ENCODE assay signal across 25 cellular contexts in genomic region chr10:132291826-132292225, GRCh38. TPM values are rescaled to one million over a fixed set of nuclear protein-coding genes. Genes with fewer than 3 reads are reported as not detected.
DNase-seq lines count a peak whose midpoint lies in the region; ATAC-seq, FAIRE-seq and TF ChIP-seq lines count a peak whose summit lies in the region.
"Had no signal": no experiment of that assay in that cellular context is flagged by ENCODE, and none has a peak within 500 bp of the region (broad histone marks: within the 10 kb centered on the region; RNA-seq: fewer than 3 reads in every experiment).

No MANE protein-coding gene starts in this region.

- no peak for ATAC-seq in lower lobe of right lung
- ATAC-seq: A549, HCT116 had no signal

- H3K4me1 Mint-ChIP-seq in CD14-positive monocyte (peaks cover 4% of the 10 kb centered on the region), chondrocyte (ENCODE audit: low read depth) (peaks cover 9% of the 10 kb centered on the region)

- H3K4me1 ChIP-seq in lower lobe of right lung (no peaks in the 10 kb centered on the region), sigmoid colon (peaks cover 0 to 17% (median 16%) of the 10 kb centered on the region in 4 donors)
- H3K4me1 ChIP-seq: A549, BE2C had no signal

- no peak for TF ChIP-seq EP300 in sigmoid colon (IDR thresholded peaks at IDR 0.05)

- 81 to 84% methylated on average over 5 of the region's 5 CpGs for WGBS in sigmoid colon, 2 donors

- intact Hi-C loops in CD14-positive monocyte (cut with micrococcal nuclease), result no loop called here
- intact Hi-C loops in lower lobe of right lung (cut with DNase I), result no loop called here
- intact Hi-C loops in sigmoid colon (cut with DNase I), result no loop called here

- H3K36me3 Mint-ChIP-seq in CD14-positive monocyte, result peaks cover 0 to 3% of the 10 kb centered on the region in 2 donors
- no peaks in the 10 kb centered on the region for H3K36me3 Mint-ChIP-seq in chondrocyte (ENCODE audit: low read depth)
- H3K36me3 Mint-ChIP-seq: CD4-positive, alpha-beta memory T cell had no signal

- H3K27ac ChIP-seq in lower lobe of right lung (no peak overlapping the region), sigmoid colon (no peak overlapping the region)
- H3K27ac ChIP-seq: A549; BLaER1 treated with 17β-estradiol and CSF1 and Interleukin-3, amounts not matched to agents 10 nM and 100 nM; GM23248 had no signal

- H3K4me3 ChIP-seq in lower lobe of right lung (no peak overlapping the region), sigmoid colon (no peak overlapping the region), H7 (ENCODE audit: insufficient read depth, low read depth, low read length) (no peak overlapping the region)
- H3K4me3 ChIP-seq: A549; BLaER1 treated with 17β-estradiol and CSF1 and Interleukin-3, amounts not matched to agents 10 nM and 100 nM; GM23248 had no signal

- H3K9me3 ChIP-seq in lower lobe of right lung, result peaks cover 7% of the 10 kb centered on the region
- H3K9me3 ChIP-seq in sigmoid colon, result peaks cover 0 to 2% (median 0%) of the 10 kb centered on the region in 4 donors
- H3K9me3 ChIP-seq: BE2C had no signal

- H3K27me3 Mint-ChIP-seq in CD14-positive monocyte (ENCODE audit: low read depth in 3 of 3) (peaks cover 2 to 16% (median 3%) of the 10 kb centered on the region in 3 donors), chondrocyte (ENCODE audit: low read depth) (no peaks in the 10 kb centered on the region)
- H3K27me3 Mint-ChIP-seq: CD4-positive, alpha-beta memory T cell had no signal

- TF ChIP-seq POLR2A in sigmoid colon (IDR thresholded peaks at IDR 0.05), result no peak
- TF ChIP-seq POLR2A in GM12892 (IDR thresholded peaks at IDR 0.05; ENCODE audit: low read depth, low read length), result no peak

- H3K9me3 Mint-ChIP-seq in CD14-positive monocyte, result peaks cover 0 to 11% (median 3%) of the 10 kb centered on the region in 7 donors
- peaks cover 15% of the 10 kb centered on the region for H3K9me3 Mint-ChIP-seq in chondrocyte (ENCODE audit: low read depth)

- H3K27ac Mint-ChIP-seq in CD14-positive monocyte (no peak overlapping the region), chondrocyte (ENCODE audit: unreplicated experiment) (no peak overlapping the region)
- H3K27ac Mint-ChIP-seq: CD4-positive, alpha-beta memory T cell; H9 had no signal

- no peak for FAIRE-seq in GM12892 (lab: Jason Lieb, UNC)
- FAIRE-seq: A549, GM12891, GM19239, H1 had no signal

- H3K27me3 ChIP-seq in lower lobe of right lung (ENCODE audit: low read depth), result no peaks in the 10 kb centered on the region
- H3K27me3 ChIP-seq in sigmoid colon, result no peaks in the 10 kb centered on the region
- no peaks in the 10 kb centered on the region for H3K27me3 ChIP-seq in H7 (ENCODE audit: control insufficient read depth, insufficient read depth, low read length)
- H3K27me3 ChIP-seq: BE2C had no signal

- no peak overlapping the region for H3K4me3 Mint-ChIP-seq in CD14-positive monocyte
- no peak overlapping the region for H3K4me3 Mint-ChIP-seq in chondrocyte (ENCODE audit: unreplicated experiment)
- H3K4me3 Mint-ChIP-seq: CD4-positive, alpha-beta memory T cell; H9 had no signal

- TF ChIP-seq CTCF in CD14-positive monocyte (IDR thresholded peaks at IDR 0.05) (no peak), chondrocyte (IDR thresholded peaks at IDR 0.05) (no peak), lower lobe of right lung (IDR thresholded peaks at IDR 0.05) (no peak), sigmoid colon (IDR thresholded peaks at IDR 0.05) (no peak)

- DNase-seq in CD14-positive monocyte (ENCODE audit: low spot score) (peak; percentile 16), chondrocyte (ENCODE audit: low spot score) (peak; percentile 72), lower lobe of right lung (peak; percentile 17), sigmoid colon (peak; percentile 36), NCI-H2081 (lab: John Stamatoyannopoulos, UW) (no peak), H7 (no peak), GM12892 (ENCODE audit: insufficient read length) (no peak)
- DNase-seq: 8988T; ACHN; AML-193; BE2C; Calu3; CD4-positive, alpha-beta memory T cell; COR-L47; DMS53; DMS79 treated with DMSO at 0.1 percent for 48 hours; GF-D8; GM23248; H9 had no signal

- H3K36me3 ChIP-seq in lower lobe of right lung, result no peaks in the 10 kb centered on the region
- H3K36me3 ChIP-seq in sigmoid colon, result no peaks in the 10 kb centered on the region
- H3K36me3 ChIP-seq in H7 (replicated peaks; ENCODE audit: control insufficient read depth, insufficient read depth, low read length), result no peaks in the 10 kb centered on the region
- H3K36me3 ChIP-seq: BE2C; BLaER1 treated with 17β-estradiol and CSF1 and Interleukin-3, amounts not matched to agents 10 nM and 100 nM had no signal

RNA-seq across cellular contexts. Expression of gene STK32C, which starts 15.9 kb away (rescaled TPM):
- 10 to 100 TPM; 13.6 to 18.4 TPM for polyA plus RNA-seq in CD14-positive monocyte
- 15.8 to 17.9 TPM (median 17.2 TPM) in 3 replicates for total RNA-seq in chondrocyte
- total RNA-seq in lower lobe of right lung, result 14.1 TPM
- total RNA-seq in sigmoid colon, result 1 to 10 TPM; 4.3 to 8.4 (median 6.1) TPM
- 10 to 100 TPM; 10.4 to 12.8 (median 12.6) TPM for polyA plus RNA-seq in sigmoid colon
- total RNA-seq in H7 (2014; rRNA removed; shearing (Covaris generic)), result 24.9 and 31.4 TPM in 2 replicates
- 4.3 TPM for polyA plus RNA-seq in GM12892 (2012; ENCODE audit: missing spikeins)

RNA-seq across cellular contexts. Expression of gene LRRC27, which starts 40.2 kb away (rescaled TPM):
- polyA plus RNA-seq in CD14-positive monocyte (1 to 10 TPM; 3.6 TPM), sigmoid colon (1 to 10 TPM; 1.4 to 6.2 (median 1.8) TPM)
- total RNA-seq in chondrocyte (10.2 to 14.4 TPM (median 13.2 TPM) in 3 replicates), lower lobe of right lung (15.5 TPM), sigmoid colon (10 to 100 TPM in 1 of 4 donors, 1 to 10 TPM in 3; 6.1 to 15.5 (median 8.1) TPM)
- 4.0 and 5.7 TPM in 2 replicates for total RNA-seq in H7 (2014; rRNA removed; shearing (Covaris generic))
- 6.3 TPM for polyA plus RNA-seq in GM12892 (2012; ENCODE audit: missing spikeins)

Comparison
In these comparisons a context has a peak if more than half of its experiments do, and no peak if none do; other contexts are left out.
1. DNase-seq: peak in CD14-positive monocyte (single experiment), chondrocyte (single experiment), lower lobe of right lung (single experiment) and sigmoid colon (single experiment); none in NCI-H2081 (0 of 2), H7 (single experiment) and GM12892 (single experiment).